8 cellular contexts compared by ENCODE assay signal in the genomic region with DNA sequence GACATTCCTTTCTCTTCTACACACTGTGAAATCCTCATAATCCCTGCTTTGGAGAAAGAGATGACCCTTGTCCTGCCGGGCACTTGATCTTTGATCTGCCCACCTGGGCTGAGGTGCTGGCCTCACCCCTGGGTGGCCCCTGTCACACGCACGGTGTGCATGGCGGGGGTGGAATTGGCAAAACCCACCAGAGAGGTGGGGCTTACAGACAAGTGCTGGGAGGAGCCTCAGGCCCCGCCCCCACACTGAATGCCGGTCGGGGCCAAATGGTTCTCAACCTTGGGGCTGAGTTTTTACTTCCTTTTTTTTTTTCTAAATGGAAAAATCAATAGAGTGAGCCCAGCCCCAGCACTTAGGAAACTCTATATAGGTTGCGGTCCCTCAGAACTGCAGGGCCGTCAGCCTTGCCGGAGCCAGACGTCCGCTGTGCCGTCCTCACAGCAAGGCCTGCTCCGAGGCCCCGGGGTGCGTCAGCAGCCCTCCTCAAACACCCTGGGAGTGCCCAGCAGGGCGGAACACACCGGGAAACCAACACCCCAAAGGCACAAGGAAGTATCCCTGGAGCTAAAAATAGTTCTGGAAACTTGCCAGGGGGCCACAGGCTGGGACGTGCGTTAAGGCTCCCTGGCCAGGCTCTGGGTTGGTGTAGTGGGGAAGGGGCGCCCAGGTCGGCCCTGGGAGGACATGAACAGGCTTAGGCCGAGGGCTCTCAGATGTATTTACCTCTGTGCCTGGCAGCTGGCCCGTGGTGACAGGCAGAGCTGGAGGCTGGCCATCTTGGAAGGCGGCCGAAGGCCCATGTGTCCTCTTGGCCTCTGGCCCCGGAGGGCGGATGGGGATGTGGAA. TPM values are rescaled to one million over a fixed set of nuclear protein-coding genes. Genes with fewer than 3 reads are reported as not detected.
DNase-seq lines count a peak whose midpoint lies in the region; ATAC-seq and TF ChIP-seq lines count a peak whose summit lies in the region.

No MANE protein-coding gene starts in this region.

- intact Hi-C loops in tibial artery (cut with DNase I; ENCODE audit: low total_unique reads): no loop called here

- peaks cover 0 to 2% of the 10 kb centered on the region in 2 donors for H3K9me3 ChIP-seq in lung (ENCODE audit: control insufficient read depth in 2 of 2, insufficient read depth in 1 of 2, low read length in 1 of 2)
- peaks cover 0 to 1% (median 0%) of the 10 kb centered on the region in 3 donors for H3K9me3 ChIP-seq in tibial artery

- peak overlapping the region; percentile 59 for H3K4me3 ChIP-seq in coronary artery
- H3K4me3 ChIP-seq in lung: peak overlapping the region; percentile 11
- H3K4me3 ChIP-seq in tibial artery: peak overlapping the region; percentile 15 to 38

- ATAC-seq in GM18502 (IDR thresholded peaks at IDR 0.05; ENCODE audit: poor library complexity, unreplicated experiment) (peak; percentile 77), HG02970 (IDR thresholded peaks at IDR 0.05; ENCODE audit: low FRiP score, unreplicated experiment) (peak; percentile 52), lung (ENCODE audit: insufficient read depth, low FRiP score) (peak; percentile 80), GM21717 (IDR thresholded peaks at IDR 0.05; ENCODE audit: unreplicated experiment) (no peak), HG03457 (IDR thresholded peaks at IDR 0.05; ENCODE audit: unreplicated experiment) (no peak)

- 8 to 9% methylated on average over 28 of the region's 28 CpGs for WGBS in lung, 2 donors

- H3K27me3 ChIP-seq in lung (ENCODE audit: control insufficient read depth, insufficient read depth) (no peaks in the 10 kb centered on the region), tibial artery (no peaks in the 10 kb centered on the region)

- peak; percentile 75 for DNase-seq in NCI-H69 (lab: John Stamatoyannopoulos, UW)
- DNase-seq in coronary artery (ENCODE audit: low spot score): peak; percentile 89
- peak; percentile 83 for DNase-seq in lung (ENCODE audit: low spot score)
- DNase-seq in tibial artery: peak; percentile 89 to 95

- peak overlapping the region; percentile 81 to 93 for H3K27ac ChIP-seq in coronary artery
- H3K27ac ChIP-seq in lung (ENCODE audit: low read depth in 1 of 2, low read length in 1 of 2): peak overlapping the region; percentile 82 to 86
- H3K27ac ChIP-seq in tibial artery: peak overlapping the region; percentile 85 to 89

- no peak for TF ChIP-seq CTCF in coronary artery (IDR thresholded peaks at IDR 0.05)
- TF ChIP-seq CTCF in lung (IDR thresholded peaks at IDR 0.05; ENCODE audit: control extremely low read depth, extremely low read depth): no peak
- TF ChIP-seq CTCF in tibial artery (IDR thresholded peaks at IDR 0.05): no peak

- peaks cover 0 to 33% of the 10 kb centered on the region in 2 donors for H3K4me1 ChIP-seq in lung (ENCODE audit: control insufficient read depth in 2 of 2, insufficient read depth in 2 of 2, low read length in 2 of 2)
- peaks cover 12 to 69% (median 63%) of the 10 kb centered on the region in 4 donors for H3K4me1 ChIP-seq in tibial artery

- H3K36me3 ChIP-seq in lung (ENCODE audit: control insufficient read depth in 2 of 2, insufficient read depth in 2 of 2, low read length in 2 of 2) (no peaks in the 10 kb centered on the region), tibial artery (peaks cover 27 to 42% (median 31%) of the 10 kb centered on the region in 3 donors)

RNA-seq across cellular contexts. Expression of a gene that starts 11.0 kb away (rescaled TPM):
- 10 to 100 TPM; 77.5 to 81.4 TPM for total RNA-seq in lung
- polyA plus RNA-seq in lung: 10 to 100 TPM; 41.9 to 54.6 TPM

RNA-seq across cellular contexts. Expression of a gene that starts 23.5 kb away (rescaled TPM):
- total RNA-seq in lung: 10 to 100 TPM; 12.9 to 21.0 TPM
- 10 to 100 TPM in 1 of 2 donors, 1 to 10 TPM in 1; 8.0 to 66.3 TPM for polyA plus RNA-seq in lung

Comparison
In these comparisons a context has a peak if more than half of its experiments do, and no peak if none do; other contexts are left out.
1. ATAC-seq: peak in GM18502 (single experiment), HG02970 (single experiment) and lung (single experiment); none in GM21717 (single experiment) and HG03457 (single experiment).
2. Peak in every context shown above with its lines, with median percentiles within 50 percentile points of each other: DNase-seq, H3K27ac ChIP-seq and H3K4me3 ChIP-seq.